2 cellular contexts compared by ENCODE assay signal in genomic region chr2:182880100-182880499, GRCh38. TPM values are rescaled to one million over a fixed set of nuclear protein-coding genes. Genes with fewer than 3 reads are reported as not detected.
"Had no signal": no experiment of that assay in that cellular context is flagged by ENCODE, and none has a peak within 500 bp of the region (broad histone marks: within the 10 kb centered on the region; RNA-seq: fewer than 3 reads in every experiment).

No MANE protein-coding gene starts in this region.

RNA-seq across cellular contexts. Expression of gene FRZB, which starts 13.7 kb away (rescaled TPM):
- total RNA-seq: OCI-LY7, SK-MEL-5 had no signal
